In the genomic region with DNA sequence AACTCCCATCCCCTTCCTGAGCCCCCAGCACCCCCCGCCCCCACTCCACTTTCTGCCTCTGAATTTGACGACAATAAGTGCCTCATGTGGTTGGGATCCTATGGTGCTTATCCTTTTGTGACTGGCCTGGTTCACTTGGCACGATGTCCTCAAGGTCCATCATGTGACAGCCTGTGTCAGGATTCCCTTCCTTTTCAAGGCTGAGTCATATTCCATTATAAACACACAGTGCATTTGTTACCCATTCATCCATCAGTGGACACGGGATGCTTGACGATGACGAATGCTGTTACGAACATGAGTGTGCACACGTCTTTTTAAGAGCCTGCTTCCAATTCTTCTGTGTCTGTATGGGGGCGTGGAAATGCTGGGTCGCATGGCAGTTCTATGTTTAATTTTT, we compare ENCODE assay signal across 22 cellular contexts. TPM values are rescaled to one million over a fixed set of nuclear protein-coding genes. Genes with fewer than 3 reads are reported as not detected.
DNase-seq lines count a peak whose midpoint lies in the region; TF ChIP-seq lines count a peak whose summit lies in the region.
"Had no signal": no experiment of that assay in that cellular context is flagged by ENCODE, and none has a peak within 500 bp of the region (broad histone marks: within the 10 kb centered on the region; RNA-seq: fewer than 3 reads in every experiment).

No MANE protein-coding gene starts in this region.

- H3K79me2 ChIP-seq in fibroblast of lung (ENCODE audit: control insufficient read depth, insufficient read depth, low read length) = no peaks in the 10 kb centered on the region

- no peaks in the 10 kb centered on the region for H3K9me3 Mint-ChIP-seq in activated T-helper 1 cell treated with anti-CD3 and anti-CD28 coated beads, Interleukin-12 subunit alpha, Interleukin-12 subunit beta, Interleukin-2, Interleukin-4 antibody, amounts not matched to agents 30 ng/mL and 10 ng/mL and 1 ng/mL, durations not matched to agents 14 hours and 24 hours and 36 hours
- H3K9me3 Mint-ChIP-seq: CD8-positive, alpha-beta memory T cell; nephron had no signal

- no peak overlapping the region for H3K4me2 ChIP-seq in fibroblast of lung (ENCODE audit: extremely low read depth, insufficient read depth, low read length)

- H3K4me1 Mint-ChIP-seq in activated T-helper 1 cell treated with anti-CD3 and anti-CD28 coated beads, Interleukin-12 subunit alpha, Interleukin-12 subunit beta, Interleukin-2, Interleukin-4 antibody, amounts not matched to agents 30 ng/mL and 10 ng/mL and 1 ng/mL, durations not matched to agents 14 hours and 24 hours and 36 hours (ENCODE audit: low read depth) = no peaks in the 10 kb centered on the region

- DNase-seq in HT1080 (ENCODE audit: low read depth) (peak; percentile 61), adrenal gland (peak in 6 of 7 donors; percentile 62 to 74 (median 70)), fibroblast of lung (ENCODE audit: low read depth in 2 of 2) (peak; percentile 40 to 74), sigmoid colon (peak; percentile 33), cerebellar nuclear complex (lab: John Stamatoyannopoulos, UW) (no peak), NCI-H2227 (lab: John Stamatoyannopoulos, UW; ENCODE audit: unreplicated experiment) (no peak)
- no peak for DNase-seq in activated T-helper 1 cell treated with anti-CD3 and anti-CD28 coated beads, Interleukin-12 subunit alpha, Interleukin-12 subunit beta, Interleukin-2, Interleukin-4 antibody, amounts not matched to agents 30 ng/mL and 10 ng/mL and 1 ng/mL, durations not matched to agents 14 hours and 24 hours and 36 hours (ENCODE audit: low spot score)
- DNase-seq: activated CD4-positive, alpha-beta T cell treated with anti-CD3 and anti-CD28 coated beads for 1 hour; activated T-cell treated with anti-CD3 and anti-CD28 coated beads, Interleukin-2, amount 50 U/mL, for 48 hours; body of pancreas; CD8-positive, alpha-beta memory T cell; DMS79; NCI-H2081 treated with DMSO at 0.1 percent for 48 hours; NCI-H510A; stimulated activated CD4-positive, alpha-beta T cell treated with anti-CD3 and anti-CD28 coated beads, Interleukin-2, amount 100 ng/mL, for 24 hours; stimulated activated naive CD4-positive, alpha-beta T cell; tibial artery had no signal

- H3K27ac Mint-ChIP-seq in activated T-helper 1 cell treated with anti-CD3 and anti-CD28 coated beads, Interleukin-12 subunit alpha, Interleukin-12 subunit beta, Interleukin-2, Interleukin-4 antibody, amounts not matched to agents 30 ng/mL and 10 ng/mL and 1 ng/mL, durations not matched to agents 14 hours and 24 hours and 36 hours = no peak overlapping the region
- H3K27ac Mint-ChIP-seq: activated naive CD8-positive, alpha-beta T cell; nephron had no signal

- H3K27me3 Mint-ChIP-seq in activated T-helper 1 cell treated with anti-CD3 and anti-CD28 coated beads, Interleukin-12 subunit alpha, Interleukin-12 subunit beta, Interleukin-2, Interleukin-4 antibody, amounts not matched to agents 30 ng/mL and 10 ng/mL and 1 ng/mL, durations not matched to agents 14 hours and 24 hours and 36 hours (ENCODE audit: insufficient read depth) = peaks cover 22% of the 10 kb centered on the region

- H3K9ac ChIP-seq in fibroblast of lung (ENCODE audit: insufficient read depth, low read length) = no peak overlapping the region

- no peak for TF ChIP-seq EP300 in sigmoid colon (IDR thresholded peaks at IDR 0.05)

- H3K27ac ChIP-seq in adrenal gland (peak overlapping the region in 1 of 5 donors; percentile 12), fibroblast of lung (ENCODE audit: insufficient read depth, low read length) (no peak overlapping the region), sigmoid colon (no peak overlapping the region)
- H3K27ac ChIP-seq: body of pancreas, tibial artery had no signal

- H3K9me3 ChIP-seq in adrenal gland (replicated peaks in 1 of 3) (no peaks in the 10 kb centered on the region), fibroblast of lung (ENCODE audit: control insufficient read depth, insufficient read depth, low read depth, low read length) (no peaks in the 10 kb centered on the region), sigmoid colon (no peaks in the 10 kb centered on the region)
- H3K9me3 ChIP-seq: body of pancreas, HAP-1, tibial artery had no signal

- H3K36me3 ChIP-seq in adrenal gland (replicated peaks in 1 of 2) (peaks cover 0 to 10% of the 10 kb centered on the region in 2 donors), fibroblast of lung (ENCODE audit: control insufficient read depth, insufficient read depth, low read length) (peaks cover under 1% of the 10 kb centered on the region), sigmoid colon (peaks cover 0 to 35% (median 0%) of the 10 kb centered on the region in 4 donors)
- H3K36me3 ChIP-seq: HAP-1 had no signal

- H3K4me1 ChIP-seq in adrenal gland (replicated peaks in 1 of 2) = peaks cover 0 to 7% of the 10 kb centered on the region in 2 donors
- H3K4me1 ChIP-seq in fibroblast of lung (ENCODE audit: control insufficient read depth, extremely low read depth, insufficient read depth, low read length) = peaks cover 2% of the 10 kb centered on the region
- H3K4me1 ChIP-seq in sigmoid colon = peaks cover 0 to 13% (median 12%) of the 10 kb centered on the region in 4 donors

- no peak overlapping the region for H3K4me3 Mint-ChIP-seq in activated T-helper 1 cell treated with anti-CD3 and anti-CD28 coated beads, Interleukin-12 subunit alpha, Interleukin-12 subunit beta, Interleukin-2, Interleukin-4 antibody, amounts not matched to agents 30 ng/mL and 10 ng/mL and 1 ng/mL, durations not matched to agents 14 hours and 24 hours and 36 hours
- H3K4me3 Mint-ChIP-seq: activated naive CD8-positive, alpha-beta T cell; CD8-positive, alpha-beta memory T cell had no signal

- no peaks in the 10 kb centered on the region for H3K27me3 ChIP-seq in adrenal gland
- H3K27me3 ChIP-seq in fibroblast of lung (ENCODE audit: control insufficient read depth, insufficient read depth, low read length) = no peaks in the 10 kb centered on the region
- peaks cover 9 to 19% (median 16%) of the 10 kb centered on the region in 3 donors for H3K27me3 ChIP-seq in sigmoid colon
- H3K27me3 ChIP-seq: body of pancreas had no signal

- WGBS in adrenal gland, 4 donors = 52 to 67% (median 59%) methylated on average over 10 of the region's 10 CpGs
- 92 to 94% methylated on average over 10 of the region's 10 CpGs for WGBS in sigmoid colon, 2 donors

- TF ChIP-seq POLR2A in adrenal gland (IDR thresholded peaks at IDR 0.05) (no peak), sigmoid colon (IDR thresholded peaks at IDR 0.05) (no peak)

- no peaks in the 10 kb centered on the region for H4K20me1 ChIP-seq in fibroblast of lung (ENCODE audit: control insufficient read depth, extremely low read depth, insufficient read depth, low read length)

- intact Hi-C loops in adrenal gland (cut with DNase I) = no loop called here
- intact Hi-C loops in sigmoid colon (cut with DNase I) = no loop called here
- intact Hi-C loops in activated T-helper 1 cell treated with anti-CD3 and anti-CD28 coated beads, Interleukin-12 subunit alpha, Interleukin-12 subunit beta, Interleukin-2, Interleukin-4 antibody, amounts not matched to agents 30 ng/mL and 10 ng/mL and 1 ng/mL, durations not matched to agents 14 hours and 24 hours and 36 hours (cut with micrococcal nuclease) = no loop called here

- peaks cover 22% of the 10 kb centered on the region for H3K36me3 Mint-ChIP-seq in activated T-helper 1 cell treated with anti-CD3 and anti-CD28 coated beads, Interleukin-12 subunit alpha, Interleukin-12 subunit beta, Interleukin-2, Interleukin-4 antibody, amounts not matched to agents 30 ng/mL and 10 ng/mL and 1 ng/mL, durations not matched to agents 14 hours and 24 hours and 36 hours (ENCODE audit: low read depth)

- H3K4me3 ChIP-seq in adrenal gland (no peak overlapping the region), fibroblast of lung (replicated peaks in 1 of 4; ENCODE audit: control extremely low read depth in 1 of 4, insufficient read depth in 1 of 4, low read depth in 3 of 4, low read length in 4 of 4) (no peak overlapping the region), sigmoid colon (no peak overlapping the region)
- H3K4me3 ChIP-seq: body of pancreas, HAP-1, tibial artery had no signal

- no peak overlapping the region for H2AFZ ChIP-seq in fibroblast of lung (ENCODE audit: low read length)

- TF ChIP-seq CTCF in adrenal gland (IDR thresholded peaks at IDR 0.05) = no peak
- TF ChIP-seq CTCF in fibroblast of lung (conservative IDR thresholded peaks at IDR 0.05 in 1 of 2, IDR thresholded peaks at IDR 0.05 in 1 of 2; ENCODE audit: low read depth in 1 of 2, low read length in 2 of 2) = no peak
- no peak for TF ChIP-seq CTCF in sigmoid colon (IDR thresholded peaks at IDR 0.05)

RNA-seq across cellular contexts. Expression of gene SHH, which starts 26.7 kb away (rescaled TPM):
- not detected in 2 replicates for total RNA-seq in HT1080 (2014; rRNA removed; shearing (Covaris generic))
- not detected in 2 replicates for polyA plus RNA-seq in HT1080 (2015; cell fraction: cytosol; rRNA removed)
- not detected in 2 replicates for polyA plus RNA-seq in HT1080 (2015; cell fraction: nucleus; rRNA removed)
- total RNA-seq in adrenal gland (10 to 100 TPM in 5 of 8 donors, 1 to 10 TPM in 3; 3.3 to 38.0 (median 15.2) TPM), fibroblast of lung (under 0.01 TPM in 2 replicates), sigmoid colon (not detected)
- polyA plus RNA-seq in adrenal gland (10 to 100 TPM in 1 of 3 donors, 1 to 10 TPM in 2; 3.0 to 13.7 (median 7.0) TPM), fibroblast of lung (not detected in 2 replicates), sigmoid colon (1 to 10 TPM in 1 of 3 donors, under 1 TPM in 2; 0.46 to 1.8 (median 0.60) TPM)
- 0.07 TPM in 1 of 2 replicates, not detected in the other for polyA plus RNA-seq in fibroblast of lung (2012)
- polyA minus RNA-seq in fibroblast of lung (ENCODE audit: low replicate concordance) = not detected in 2 replicates
- not detected in 2 replicates for total RNA-seq in activated T-helper 1 cell treated with anti-CD3 and anti-CD28 coated beads, Interleukin-12 subunit alpha, Interleukin-12 subunit beta, Interleukin-2, Interleukin-4 antibody, amounts not matched to agents 30 ng/mL and 10 ng/mL and 1 ng/mL, durations not matched to agents 14 hours and 24 hours and 36 hours
- total RNA-seq: activated CD8-positive, alpha-beta memory T cell treated with anti-CD3 and anti-CD28 coated beads for 36 hours; CD8-positive, alpha-beta memory T cell; skeletal muscle tissue had no signal
- polyA plus RNA-seq: CD8-positive, alpha-beta memory T cell had no signal

Comparison
In these comparisons a context has a peak if more than half of its experiments do, and no peak if none do; other contexts are left out.
1. DNase-seq: peak in HT1080 (single experiment), adrenal gland (6 of 7), fibroblast of lung (2 of 2) and sigmoid colon (single experiment); none in cerebellar nuclear complex (0 of 2), NCI-H2227 (single experiment) and activated T-helper 1 cell treated with anti-CD3 and anti-CD28 coated beads, Interleukin-12 subunit alpha, Interleukin-12 subunit beta, Interleukin-2, Interleukin-4 antibody, amounts not matched to agents 30 ng/mL and 10 ng/mL and 1 ng/mL, durations not matched to agents 14 hours and 24 hours and 36 hours (single experiment).